Comparison of ENCODE assay signal across 16 cellular contexts in genomic region chr20:48015136-48015925, GRCh38.
DNase-seq lines count a peak whose midpoint lies in the region; ATAC-seq and TF ChIP-seq lines count a peak whose summit lies in the region.
"Had no signal": no experiment of that assay in that cellular context is flagged by ENCODE, and none has a peak within 500 bp of the region (broad histone marks: within the 10 kb centered on the region; RNA-seq: fewer than 3 reads in every experiment).

No MANE protein-coding gene starts in this region.

- H3K9ac ChIP-seq in endodermal cell (ENCODE audit: extremely low read depth, low read length, poor library complexity, severe bottlenecking) = no peak overlapping the region

- H3K36me3 Mint-ChIP-seq in nephron (ENCODE audit: low read depth) (no peaks in the 10 kb centered on the region), endodermal cell (ENCODE audit: low read depth) (no peaks in the 10 kb centered on the region)
- no peaks in the 10 kb centered on the region for H3K36me3 Mint-ChIP-seq in activated T-cell treated with anti-CD3 and anti-CD28 coated beads, Interleukin-2, amount 50 U/mL, for 72 hours (ENCODE audit: insufficient read depth in 2 of 2)
- H3K36me3 Mint-ChIP-seq: CD8-positive, alpha-beta memory T cell had no signal

- CTCF ChIA-PET in AG04449 (lab: Yijun Ruan, JAX) = interaction anchor here (0.7 kb wide), 1 partner anchor 16 kb away, joined by 3 read pairs; no protein-coding TSS in a partner anchor

- 95 to 100% methylated on average over 1 to 7 of the region's 8 CpGs for WGBS in endodermal cell (ENCODE audit: insufficient coverage in 1 of 2, insufficient read length in 1 of 2), 2 experiments

- H3K9me3 ChIP-seq in endodermal cell (ENCODE audit: control insufficient read depth, low read length) = peaks cover 29% of the 10 kb centered on the region

- peaks cover 9% of the 10 kb centered on the region for H3K9me3 Mint-ChIP-seq in nephron
- peaks cover 22% of the 10 kb centered on the region for H3K9me3 Mint-ChIP-seq in endodermal cell
- H3K9me3 Mint-ChIP-seq in activated T-cell treated with anti-CD3 and anti-CD28 coated beads, Interleukin-2, amount 50 U/mL, for 72 hours = peaks cover 7 to 9% of the 10 kb centered on the region in 2 donors

- no peaks in the 10 kb centered on the region for H3K36me3 ChIP-seq in endodermal cell (ENCODE audit: control insufficient read depth, insufficient read depth, low read length)
- H3K36me3 ChIP-seq: SJCRH30 had no signal

- intact Hi-C loops in posterior vena cava (cut with DNase I) = no loop called here

- DNase-seq in AG04449 (ENCODE audit: low read depth, low spot score) (peak; percentile 45), M059J (ENCODE audit: low read depth) (peak; percentile 67), choroid plexus epithelial cell (ENCODE audit: low read depth) (peak; percentile 45), endodermal cell (no peak), posterior vena cava (ENCODE audit: low spot score) (no peak), DMS 273 treated with DMSO at 0.1 percent for 48 hours (lab: John Stamatoyannopoulos, UW) (no peak)
- DNase-seq in activated T-cell treated with anti-CD3 and anti-CD28 coated beads, Interleukin-2, amount 50 U/mL, for 72 hours = no peak
- DNase-seq: CD8-positive, alpha-beta memory T cell; H9; Karpas-422; NCI-H1930; NCI-H2171 treated with DMSO at 0.1 percent for 48 hours; NCI-H82 had no signal

- no peak overlapping the region for H3K4me3 ChIP-seq in AG04449 (ENCODE audit: low read depth, low read length)
- no peak overlapping the region for H3K4me3 ChIP-seq in choroid plexus epithelial cell (ENCODE audit: low read depth, low read length)
- H3K4me3 ChIP-seq in endodermal cell (ENCODE audit: low read length) = no peak overlapping the region
- H3K4me3 ChIP-seq: SJCRH30 had no signal

- no peaks in the 10 kb centered on the region for H3K4me1 ChIP-seq in endodermal cell (ENCODE audit: control insufficient read depth, insufficient read depth, low read length)

- peaks cover 11% of the 10 kb centered on the region for H3K27me3 Mint-ChIP-seq in nephron (ENCODE audit: low read depth)
- peaks cover 5% of the 10 kb centered on the region for H3K27me3 Mint-ChIP-seq in endodermal cell (ENCODE audit: insufficient read depth)
- H3K27me3 Mint-ChIP-seq in activated T-cell treated with anti-CD3 and anti-CD28 coated beads, Interleukin-2, amount 50 U/mL, for 72 hours (ENCODE audit: low read depth) = peaks cover 10% of the 10 kb centered on the region

- H3K27ac ChIP-seq in endodermal cell (ENCODE audit: low read depth, low read length) = no peak overlapping the region
- H3K27ac ChIP-seq: SJCRH30 had no signal

- no peak for ATAC-seq in activated T-cell treated with anti-CD3 and anti-CD28 coated beads, Interleukin-2, amount 50 U/mL, for 72 hours (replicated peaks in 1 of 2)

- H3K4me1 Mint-ChIP-seq in nephron = peaks cover 28% of the 10 kb centered on the region
- H3K4me1 Mint-ChIP-seq in endodermal cell = no peaks in the 10 kb centered on the region
- no peaks in the 10 kb centered on the region for H3K4me1 Mint-ChIP-seq in activated T-cell treated with anti-CD3 and anti-CD28 coated beads, Interleukin-2, amount 50 U/mL, for 72 hours (ENCODE audit: low read depth)
- H3K4me1 Mint-ChIP-seq: CD8-positive, alpha-beta memory T cell had no signal

- TF ChIP-seq CTCF in AG04449 (IDR thresholded peaks at IDR 0.05; ENCODE audit: insufficient read depth, low read length, missing control alignments) (no peak), choroid plexus epithelial cell (conservative IDR thresholded peaks at IDR 0.05; ENCODE audit: low read depth, low read length) (no peak), nephron (IDR thresholded peaks at IDR 0.05; ENCODE audit: unreplicated experiment in 3 of 3) (no peak), endodermal cell (conservative IDR thresholded peaks at IDR 0.05) (no peak)

- H3K27me3 ChIP-seq in endodermal cell (ENCODE audit: control insufficient read depth, insufficient read depth, low read length, poor library complexity, severe bottlenecking) = no peaks in the 10 kb centered on the region
- H3K27me3 ChIP-seq: SJCRH30 had no signal

- H3K27ac Mint-ChIP-seq in nephron (peak overlapping the region in 2 of 3 experiments; percentile 14 to 69), endodermal cell (no peak overlapping the region)
- no peak overlapping the region for H3K27ac Mint-ChIP-seq in activated T-cell treated with anti-CD3 and anti-CD28 coated beads, Interleukin-2, amount 50 U/mL, for 72 hours
- H3K27ac Mint-ChIP-seq: B cell, H9 had no signal

- POLR2A ChIA-PET in AG04449 (lab: Yijun Ruan, JAX) = no interaction called here

- H3K4me3 Mint-ChIP-seq in nephron (no peak overlapping the region), endodermal cell (no peak overlapping the region)
- H3K4me3 Mint-ChIP-seq in activated T-cell treated with anti-CD3 and anti-CD28 coated beads, Interleukin-2, amount 50 U/mL, for 72 hours = no peak overlapping the region
- H3K4me3 Mint-ChIP-seq: B cell; CD8-positive, alpha-beta memory T cell; H9 had no signal

Comparison
In these comparisons a context has a peak if more than half of its experiments do, and no peak if none do; other contexts are left out.
1. DNase-seq: peak in AG04449 (single experiment), M059J (single experiment) and choroid plexus epithelial cell (single experiment); none in endodermal cell (single experiment), activated T-cell treated with anti-CD3 and anti-CD28 coated beads, Interleukin-2, amount 50 U/mL, for 72 hours (0 of 2), posterior vena cava (single experiment) and DMS 273 treated with DMSO at 0.1 percent for 48 hours (single experiment).
2. H3K27ac Mint-ChIP-seq: peak in nephron (2 of 3); none in endodermal cell (single experiment) and activated T-cell treated with anti-CD3 and anti-CD28 coated beads, Interleukin-2, amount 50 U/mL, for 72 hours (single experiment).